Comparison of ENCODE assay signal across 9 cellular contexts in genomic region chr22:39456262-39457046, GRCh38. TPM values are rescaled to one million over a fixed set of nuclear protein-coding genes. Genes with fewer than 3 reads are reported as not detected.
DNase-seq lines count a peak whose midpoint lies in the region; ATAC-seq and TF ChIP-seq lines count a peak whose summit lies in the region.
"Had no signal": no experiment of that assay in that cellular context is flagged by ENCODE, and none has a peak within 500 bp of the region (broad histone marks: within the 10 kb centered on the region; RNA-seq: fewer than 3 reads in every experiment).

A gene with protein sequence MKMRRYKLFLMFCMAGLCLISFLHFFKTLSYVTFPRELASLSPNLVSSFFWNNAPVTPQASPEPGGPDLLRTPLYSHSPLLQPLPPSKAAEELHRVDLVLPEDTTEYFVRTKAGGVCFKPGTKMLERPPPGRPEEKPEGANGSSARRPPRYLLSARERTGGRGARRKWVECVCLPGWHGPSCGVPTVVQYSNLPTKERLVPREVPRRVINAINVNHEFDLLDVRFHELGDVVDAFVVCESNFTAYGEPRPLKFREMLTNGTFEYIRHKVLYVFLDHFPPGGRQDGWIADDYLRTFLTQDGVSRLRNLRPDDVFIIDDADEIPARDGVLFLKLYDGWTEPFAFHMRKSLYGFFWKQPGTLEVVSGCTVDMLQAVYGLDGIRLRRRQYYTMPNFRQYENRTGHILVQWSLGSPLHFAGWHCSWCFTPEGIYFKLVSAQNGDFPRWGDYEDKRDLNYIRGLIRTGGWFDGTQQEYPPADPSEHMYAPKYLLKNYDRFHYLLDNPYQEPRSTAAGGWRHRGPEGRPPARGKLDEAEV (plus strand): TSS chr22:39457012. CDS start chr22:39487348, 30,336 bp downstream.

- H3K27me3 ChIP-seq in SU-DHL-6 (ENCODE audit: low read length) (no peaks in the 10 kb centered on the region), cardiac muscle cell (no peaks in the 10 kb centered on the region), sigmoid colon (peaks cover 21 to 35% (median 22%) of the 10 kb centered on the region in 3 donors), adrenal gland (peaks cover 26% of the 10 kb centered on the region)

- intact Hi-C loops in sigmoid colon (cut with DNase I), result no loop called here
- intact Hi-C loops in adrenal gland (cut with DNase I), result no loop called here

- DNase-seq in GM12864 (ENCODE audit: low read depth), result no peak
- DNase-seq in cardiac muscle cell (ENCODE audit: low read depth in 1 of 2, low spot score in 1 of 2), result no peak
- DNase-seq in sigmoid colon, result no peak
- no peak for DNase-seq in adrenal gland
- DNase-seq in GM13976 (ENCODE audit: low spot score), result no peak
- no peak for DNase-seq in NCI-H1694 treated with DMSO at 0.1 percent for 48 hours (lab: John Stamatoyannopoulos, UW)

- in situ Hi-C loops in GM13976 (cut with MboI; ENCODE audit: low sequenced_read_pairs, unreplicated experiment), result no loop called here

- H3K27ac ChIP-seq in SU-DHL-6 (ENCODE audit: low read depth, low read length) (peak within 1 kb of the TSS; percentile 98), cardiac muscle cell (peak within 1 kb of the TSS; percentile 53), sigmoid colon (peak within 1 kb of the TSS in 3 of 4 donors; percentile 13 to 59 (median 34)), adrenal gland (peak within 1 kb of the TSS in 1 of 5 donors; percentile 55)

- TF ChIP-seq CTCF in GM12864 (IDR thresholded peaks at IDR 0.05; ENCODE audit: low read depth, low read length, missing control alignments), result no peak
- TF ChIP-seq CTCF in SU-DHL-6 (IDR thresholded peaks at IDR 0.05; ENCODE audit: insufficient read depth, low read length, poor library complexity, severe bottlenecking), result no peak
- no peak for TF ChIP-seq CTCF in cardiac muscle cell (IDR thresholded peaks at IDR 0.05; ENCODE audit: low read depth, low read length)
- no peak for TF ChIP-seq CTCF in sigmoid colon (IDR thresholded peaks at IDR 0.05)
- no peak for TF ChIP-seq CTCF in adrenal gland (IDR thresholded peaks at IDR 0.05)
- TF ChIP-seq CTCF in GM13976 (IDR thresholded peaks at IDR 0.05; ENCODE audit: borderline replicate concordance, control extremely low read depth, extremely low read depth, insufficient read depth, missing control alignments), result no peak

- H3K4me3 ChIP-seq in GM12864 (ENCODE audit: low read depth, low read length) (peak within 1 kb of the TSS; percentile 58), SU-DHL-6 (ENCODE audit: insufficient read depth, low read length, poor library complexity, severe bottlenecking) (peak within 1 kb of the TSS; percentile 74), cardiac muscle cell (peak within 1 kb of the TSS; percentile 90), sigmoid colon (peak within 1 kb of the TSS in 3 of 4 donors; percentile 41 to 52 (median 51)), adrenal gland (peak within 1 kb of the TSS in 1 of 4 donors; percentile 66)

- H3K79me2 ChIP-seq in SU-DHL-6 (ENCODE audit: insufficient read depth, low read length), result peaks cover 90% of the 10 kb centered on the region

- no peak for TF ChIP-seq EP300 in sigmoid colon (IDR thresholded peaks at IDR 0.05)

- ATAC-seq in HG03469 (IDR thresholded peaks at IDR 0.05; ENCODE audit: unreplicated experiment), result no peak
- ATAC-seq: HCT116 had no signal

- 54 to 60% methylated on average over 70 of the region's 70 CpGs for WGBS in sigmoid colon, 2 donors
- WGBS in adrenal gland, 4 donors, result 54 to 74% (median 64%) methylated on average over 7 to 70 of the region's 70 CpGs

- TF ChIP-seq POLR2A in sigmoid colon (IDR thresholded peaks at IDR 0.05) (no peak), adrenal gland (IDR thresholded peaks at IDR 0.05) (no peak)

- no peaks in the 10 kb centered on the region; the same call in 1 of the 2 replicates for H3K36me3 ChIP-seq in SU-DHL-6 (ENCODE audit: low read length)
- no peaks in the 10 kb centered on the region for H3K36me3 ChIP-seq in cardiac muscle cell
- H3K36me3 ChIP-seq in sigmoid colon, result no peaks in the 10 kb centered on the region
- H3K36me3 ChIP-seq in adrenal gland (replicated peaks in 1 of 2), result no peaks in the 10 kb centered on the region

- peaks cover 10% of the 10 kb centered on the region for H3K4me1 ChIP-seq in cardiac muscle cell (ENCODE audit: low read depth)
- H3K4me1 ChIP-seq in sigmoid colon, result peaks cover 0 to 17% (median 14%) of the 10 kb centered on the region in 4 donors
- no peaks in the 10 kb centered on the region for H3K4me1 ChIP-seq in adrenal gland (replicated peaks in 1 of 2)

- H3K4me2 ChIP-seq in SU-DHL-6 (ENCODE audit: low read depth, low read length, poor library complexity, severe bottlenecking), result peak within 1 kb of the TSS; percentile 93

- H3F3A ChIP-seq in SU-DHL-6 (ENCODE audit: insufficient read depth), result peaks cover 68% of the 10 kb centered on the region

- H3K9ac ChIP-seq in SU-DHL-6 (ENCODE audit: low read length), result peak within 1 kb of the TSS; percentile 95

- H3K9me2 ChIP-seq in SU-DHL-6 (replicated peaks; ENCODE audit: insufficient read depth, low read length), result no peaks in the 10 kb centered on the region

- no peak within 1 kb of the TSS for H2AFZ ChIP-seq in SU-DHL-6 (ENCODE audit: low read depth, low read length, severe bottlenecking)

- H4K20me1 ChIP-seq in SU-DHL-6 (ENCODE audit: low read depth, low read length), result no peaks in the 10 kb centered on the region

- no peaks in the 10 kb centered on the region for H3K9me3 ChIP-seq in SU-DHL-6 (ENCODE audit: insufficient read depth, low read length)
- no peaks in the 10 kb centered on the region for H3K9me3 ChIP-seq in cardiac muscle cell (ENCODE audit: low read depth)
- H3K9me3 ChIP-seq in sigmoid colon, result no peaks in the 10 kb centered on the region
- H3K9me3 ChIP-seq in adrenal gland (replicated peaks in 1 of 3), result no peaks in the 10 kb centered on the region

RNA-seq across cellular contexts. Expression of the gene that starts here (rescaled TPM):
- total RNA-seq in cardiac muscle cell (31.4 and 38.0 TPM in 2 replicates), sigmoid colon (1 to 10 TPM in 3 of 4 donors, under 1 TPM in 1; 0.99 to 1.4 (median 1.2) TPM), adrenal gland (1 to 10 TPM; 1.0 to 6.9 (median 2.4) TPM)
- polyA plus RNA-seq in cardiac muscle cell (9.9 and 12.3 TPM in 2 replicates), sigmoid colon (1 to 10 TPM in 1 of 3 donors, under 1 TPM in 2; 0.60 to 8.1 (median 0.92) TPM), adrenal gland (1 to 10 TPM in 2 of 3 donors, under 1 TPM in 1; 0.42 to 1.4 (median 1.2) TPM)
